ENCODE assay signal across 8 cellular contexts in the genomic region with DNA sequence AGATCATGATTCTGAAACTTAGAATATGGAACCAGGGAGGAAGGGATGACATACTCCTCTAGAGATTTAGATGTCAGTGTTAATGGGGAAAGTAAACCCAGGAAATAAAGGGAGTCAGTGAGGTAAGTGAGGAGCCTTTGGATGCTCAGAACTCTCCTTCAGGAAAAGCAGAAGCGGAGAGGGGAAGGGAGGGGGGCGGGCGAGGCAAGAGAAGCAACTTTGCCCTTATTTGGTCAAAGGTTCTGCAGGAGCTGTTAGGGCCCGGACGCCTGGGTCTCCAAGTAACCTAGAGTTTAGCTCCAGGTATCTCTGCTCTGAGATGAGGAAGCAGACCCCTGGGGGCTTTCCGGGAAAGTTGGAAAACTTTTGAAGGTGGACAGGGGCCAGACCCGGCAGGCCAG. TPM values are rescaled to one million over a fixed set of nuclear protein-coding genes. Genes with fewer than 3 reads are reported as not detected.
DNase-seq lines count a peak whose midpoint lies in the region; ATAC-seq and TF ChIP-seq lines count a peak whose summit lies in the region.

No MANE protein-coding gene starts in this region.

- no CpG with 5 or more reads among the region's 7 CpGs for WGBS in iPS DF 6.9 (ENCODE audit: insufficient coverage, insufficient read length)

- ATAC-seq in Right ventricle myocardium superior (ENCODE audit: poor library complexity) (no peak), HG02759 (IDR thresholded peaks at IDR 0.05; ENCODE audit: unreplicated experiment) (no peak), GM21723 (IDR thresholded peaks at IDR 0.05; ENCODE audit: unreplicated experiment) (no peak)

- CTCF ChIA-PET in activated CD4-positive, alpha-beta memory T cell treated with anti-CD3 and anti-CD28 coated beads for 36 hours (lab: Charles Lee) = interaction anchor here (2.3 kb wide), 1 partner anchor 20 kb away, joined by 10 read pairs; a partner anchor contains a TSS

- H3K27ac Mint-ChIP-seq in activated CD4-positive, alpha-beta memory T cell treated with anti-CD3 and anti-CD28 coated beads for 36 hours = peak overlapping the region; percentile 95

- no peaks in the 10 kb centered on the region for H3K27me3 Mint-ChIP-seq in activated CD4-positive, alpha-beta memory T cell treated with anti-CD3 and anti-CD28 coated beads for 36 hours

- peak overlapping the region; percentile 90 for H3K4me3 Mint-ChIP-seq in activated CD4-positive, alpha-beta memory T cell treated with anti-CD3 and anti-CD28 coated beads for 36 hours

- peak in 1 of 2 donors; percentile 60 for DNase-seq in cardiac muscle cell (ENCODE audit: low read depth in 1 of 2, low spot score in 1 of 2)
- DNase-seq in Right ventricle myocardium superior = no peak
- DNase-seq in activated CD4-positive, alpha-beta memory T cell treated with anti-CD3 and anti-CD28 coated beads for 36 hours = no peak
- no peak for DNase-seq in iPS DF 6.9 (ENCODE audit: low read depth, low spot score)
- DNase-seq in dermis blood vessel endothelial cell = no peak

- H3K9me3 ChIP-seq in cardiac muscle cell (ENCODE audit: low read depth) (no peaks in the 10 kb centered on the region), iPS DF 6.9 (ENCODE audit: control insufficient read depth, insufficient read depth, low read length) (no peaks in the 10 kb centered on the region), stomach smooth muscle (ENCODE audit: control insufficient read depth in 2 of 2, low read length in 2 of 2) (no peaks in the 10 kb centered on the region)

- H3K9ac ChIP-seq in stomach smooth muscle (ENCODE audit: low read length in 2 of 2) = peak overlapping the region; percentile 82 to 100

- no peak for TF ChIP-seq CTCF in cardiac muscle cell (IDR thresholded peaks at IDR 0.05; ENCODE audit: low read depth, low read length)

- H3K4me1 ChIP-seq in cardiac muscle cell (ENCODE audit: low read depth) = peaks cover 22% of the 10 kb centered on the region
- H3K4me1 ChIP-seq in iPS DF 6.9 (ENCODE audit: control insufficient read depth, insufficient read depth, low read length) = peaks cover 5% of the 10 kb centered on the region; the same call in 1 of the 2 replicates
- peaks cover 54% of the 10 kb centered on the region for H3K4me1 ChIP-seq in stomach smooth muscle (ENCODE audit: control insufficient read depth, insufficient read depth, low read length)

- H3K4me3 ChIP-seq in cardiac muscle cell (peak overlapping the region; percentile 96), iPS DF 6.9 (ENCODE audit: low read length) (peak overlapping the region; percentile 70; the same call in 1 of the 2 replicates), stomach smooth muscle (ENCODE audit: low read length in 2 of 2) (peak overlapping the region; percentile 69 to 94)

- peaks cover 57% of the 10 kb centered on the region for H3K4me1 Mint-ChIP-seq in activated CD4-positive, alpha-beta memory T cell treated with anti-CD3 and anti-CD28 coated beads for 36 hours (ENCODE audit: low read depth)

- no peaks in the 10 kb centered on the region for H3K9me3 Mint-ChIP-seq in activated CD4-positive, alpha-beta memory T cell treated with anti-CD3 and anti-CD28 coated beads for 36 hours

- H3K36me3 Mint-ChIP-seq in activated CD4-positive, alpha-beta memory T cell treated with anti-CD3 and anti-CD28 coated beads for 36 hours = peaks cover 51% of the 10 kb centered on the region

- H3K27ac ChIP-seq in cardiac muscle cell (peak overlapping the region; percentile 94), iPS DF 6.9 (ENCODE audit: low read length) (no peak overlapping the region), stomach smooth muscle (ENCODE audit: low read length) (peak overlapping the region; percentile 97)

- H3K27me3 ChIP-seq in cardiac muscle cell (no peaks in the 10 kb centered on the region), iPS DF 6.9 (ENCODE audit: control insufficient read depth, insufficient read depth, low read length) (no peaks in the 10 kb centered on the region), stomach smooth muscle (ENCODE audit: control insufficient read depth in 1 of 2, insufficient read depth in 2 of 2, low read length in 2 of 2) (no peaks in the 10 kb centered on the region)

- H3K36me3 ChIP-seq in cardiac muscle cell (peaks cover 32% of the 10 kb centered on the region), iPS DF 6.9 (ENCODE audit: control insufficient read depth, insufficient read depth, low read length) (peaks cover 26% of the 10 kb centered on the region), stomach smooth muscle (ENCODE audit: control insufficient read depth in 2 of 2, insufficient read depth in 2 of 2, low read length in 2 of 2) (peaks cover 31 to 36% of the 10 kb centered on the region in 2 donors)

- POLR2A ChIA-PET in activated CD4-positive, alpha-beta memory T cell treated with anti-CD3 and anti-CD28 coated beads for 36 hours (lab: Charles Lee) = interaction anchor here (1.8 to 21.0 kb wide), 4 partner anchors 8 to 47 kb away, joined by 10 to 346 read pairs (median 38); a partner anchor contains a TSS

- intact Hi-C loops in Right ventricle myocardium superior (cut with DNase I) = no loop called here
- intact Hi-C loops in activated CD4-positive, alpha-beta memory T cell treated with anti-CD3 and anti-CD28 coated beads for 36 hours (cut with micrococcal nuclease) = loop anchor here (5.0 to 10.0 kb wide), 4 partner anchors 215 to 802 kb away; a partner anchor contains a TSS

RNA-seq across cellular contexts. Expression of a gene that starts 1.3 kb away (rescaled TPM):
- total RNA-seq in cardiac muscle cell (1,337 and 2,688 TPM in 2 replicates), Right ventricle myocardium superior (179 TPM), dermis blood vessel endothelial cell (298 and 729 TPM in 2 replicates)
- polyA plus RNA-seq in cardiac muscle cell = 1,185 and 1,476 TPM in 2 replicates
- total RNA-seq in activated CD4-positive, alpha-beta memory T cell treated with anti-CD3 and anti-CD28 coated beads for 36 hours = 1,000 to 10,000 TPM; 1,907 to 1,923 TPM

RNA-seq across cellular contexts. Expression of a gene that starts 3.9 kb away (rescaled TPM):
- total RNA-seq in cardiac muscle cell (595 and 1,068 TPM in 2 replicates), Right ventricle myocardium superior (534 TPM), dermis blood vessel endothelial cell (3.3 and 7.0 TPM in 2 replicates)
- polyA plus RNA-seq in cardiac muscle cell = 955 and 1,853 TPM in 2 replicates
- total RNA-seq in activated CD4-positive, alpha-beta memory T cell treated with anti-CD3 and anti-CD28 coated beads for 36 hours = 10 to 100 TPM; 26.5 to 26.8 TPM

RNA-seq across cellular contexts. Expression of a gene that starts 6.9 kb away (rescaled TPM):
- total RNA-seq in cardiac muscle cell = 67.4 and 73.4 TPM in 2 replicates
- polyA plus RNA-seq in cardiac muscle cell = 71.4 and 77.1 TPM in 2 replicates
- 85.8 TPM for total RNA-seq in Right ventricle myocardium superior
- total RNA-seq in activated CD4-positive, alpha-beta memory T cell treated with anti-CD3 and anti-CD28 coated beads for 36 hours = 100 to 1,000 TPM; 130 to 157 TPM
- 13.6 and 23.7 TPM in 2 replicates for total RNA-seq in dermis blood vessel endothelial cell

RNA-seq across cellular contexts. Expression of a gene that starts 7.2 kb away (rescaled TPM):
- total RNA-seq in cardiac muscle cell (118 and 127 TPM in 2 replicates), Right ventricle myocardium superior (208 TPM), dermis blood vessel endothelial cell (59.2 and 67.8 TPM in 2 replicates)
- polyA plus RNA-seq in cardiac muscle cell = 223 and 229 TPM in 2 replicates
- 10 to 100 TPM; 70.5 to 72.5 TPM for total RNA-seq in activated CD4-positive, alpha-beta memory T cell treated with anti-CD3 and anti-CD28 coated beads for 36 hours

RNA-seq across cellular contexts. Expression of a gene that starts 14.9 kb away (rescaled TPM):
- not detected in 2 replicates for total RNA-seq in cardiac muscle cell
- polyA plus RNA-seq in cardiac muscle cell = 0.61 and 0.81 TPM in 2 replicates
- not detected for total RNA-seq in Right ventricle myocardium superior
- not detected for total RNA-seq in activated CD4-positive, alpha-beta memory T cell treated with anti-CD3 and anti-CD28 coated beads for 36 hours
- not detected in 2 replicates for total RNA-seq in dermis blood vessel endothelial cell

Comparison
In these comparisons a context has a peak if more than half of its experiments do, and no peak if none do; other contexts are left out.
1. RNA of a gene that starts 3.9 kb away (total RNA-seq): 595 to 1,068 TPM in cardiac muscle cell and 534 TPM in Right ventricle myocardium superior (single experiment); 26.5 to 26.8 TPM in activated CD4-positive, alpha-beta memory T cell treated with anti-CD3 and anti-CD28 coated beads for 36 hours and 3.3 to 7.0 TPM in dermis blood vessel endothelial cell; every median in the first group is over 10 times any median in the second.
2. Peak in every context shown above with its lines, with median percentiles within 50 percentile points of each other: H3K4me3 ChIP-seq.